9 cellular contexts compared by ENCODE assay signal in genomic region chr1:166918618-166919017, GRCh38. TPM values are rescaled to one million over a fixed set of nuclear protein-coding genes. Genes with fewer than 3 reads are reported as not detected.
"Had no signal": no experiment of that assay in that cellular context is flagged by ENCODE, and none has a peak within 500 bp of the region (broad histone marks: within the 10 kb centered on the region; RNA-seq: fewer than 3 reads in every experiment).

No MANE protein-coding gene starts in this region.

- H3K9me3 Mint-ChIP-seq: GM23338, H9, HFFc6 had no signal

- ATAC-seq: GM23338, HCT116 had no signal

- H3K27ac ChIP-seq: GM23248 had no signal

- H2AFZ ChIP-seq: GM23248, GM23338 had no signal

- H3K36me3 ChIP-seq: HAP-1 had no signal

- H3K4me3 Mint-ChIP-seq: GM23338, H9, HFFc6 had no signal

- H3K4me2 ChIP-seq: GM23338 had no signal

- DNase-seq: GM23248, GOT3, H7, H9, HCEC 1CT, HFFc6 had no signal

- H3K9me3 ChIP-seq: HAP-1 had no signal

- H3K27ac Mint-ChIP-seq: GM23338, H9, HFFc6 had no signal

- H3K9ac ChIP-seq: GM23248 had no signal

- H3K4me3 ChIP-seq: GM23248, GM23338, HAP-1 had no signal

RNA-seq across cellular contexts. Expression of gene ILDR2, which starts 56.7 kb away (rescaled TPM):
- total RNA-seq: GM23248, HFFc6 had no signal
- polyA plus RNA-seq: GM23248 had no signal
